8 cellular contexts compared by ENCODE assay signal in the genomic region with DNA sequence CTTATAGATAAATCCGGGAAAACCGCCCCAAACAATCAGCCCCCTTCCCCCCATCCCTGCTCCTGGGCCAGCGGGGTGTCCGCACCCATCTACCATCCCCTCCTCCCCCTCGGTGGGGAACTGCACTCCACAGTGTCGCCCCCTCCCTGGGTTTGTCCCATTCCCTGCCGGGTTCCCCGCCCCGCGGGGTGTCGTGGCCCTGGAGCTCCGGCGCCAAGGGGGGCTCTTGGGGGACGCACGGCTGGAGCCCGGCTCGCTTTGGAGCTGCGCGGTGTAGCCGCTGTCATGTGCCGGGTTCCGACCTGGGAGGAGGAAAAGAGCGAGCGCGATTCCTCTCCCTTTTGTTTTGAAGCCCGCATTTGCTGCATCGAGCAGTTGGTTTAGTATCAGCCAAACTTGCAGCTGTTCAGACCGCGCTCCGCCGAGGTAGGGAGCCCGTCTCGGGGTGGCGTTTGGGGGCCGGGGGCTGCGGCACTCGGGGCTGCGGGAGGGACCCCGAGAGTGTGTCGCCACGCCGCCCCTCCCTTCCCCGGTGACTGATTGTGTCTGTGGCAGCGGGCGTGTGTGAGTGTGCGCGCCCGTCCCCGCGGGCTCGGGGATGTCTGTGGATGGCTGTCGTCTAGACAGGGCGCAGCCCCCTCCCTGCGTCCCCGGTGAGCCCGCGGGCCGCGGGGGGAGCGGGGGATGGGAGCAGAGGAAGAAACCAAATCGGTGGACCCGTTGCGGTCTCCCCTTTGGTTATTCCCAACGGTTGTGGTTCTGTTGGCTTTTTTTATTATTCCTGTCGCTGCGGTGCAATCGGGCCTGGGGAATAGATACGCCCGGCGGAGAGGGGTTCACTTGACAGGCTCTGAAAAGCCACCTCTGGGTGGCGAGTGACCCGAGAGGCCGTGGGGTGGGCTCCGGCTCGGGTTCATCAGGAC. TPM values are rescaled to one million over a fixed set of nuclear protein-coding genes. Genes with fewer than 3 reads are reported as not detected.
DNase-seq lines count a peak whose midpoint lies in the region; ATAC-seq and TF ChIP-seq lines count a peak whose summit lies in the region.

No MANE protein-coding gene starts in this region.

- H3K9me2 ChIP-seq in Karpas-422 (replicated peaks; ENCODE audit: insufficient read depth, low read length), result no peaks in the 10 kb centered on the region

- H3K79me2 ChIP-seq in Karpas-422 (ENCODE audit: low read length) (no peaks in the 10 kb centered on the region), mammary epithelial cell (ENCODE audit: insufficient read depth, low read length) (peaks cover 55% of the 10 kb centered on the region)

- H3K4me3 ChIP-seq in Karpas-422 (ENCODE audit: low read length) (peak overlapping the region; percentile 66; the same call in 1 of the 2 replicates), mammary epithelial cell (replicated peaks in 1 of 3; ENCODE audit: insufficient read depth in 1 of 3, low read depth in 2 of 3, low read length in 3 of 3) (peak overlapping the region; percentile 77 to 96 (median 92)), iPS-18a (ENCODE audit: low read length) (peak overlapping the region; percentile 84), sigmoid colon (peak overlapping the region; percentile 63 to 88 (median 69))

- peak; percentile 13 for DNase-seq in Caki2 (ENCODE audit: low read depth)
- DNase-seq in Karpas-422, result peak; percentile 44
- peak; percentile 38 for DNase-seq in T1000 (lab: John Stamatoyannopoulos, UW)
- DNase-seq in mammary epithelial cell, result peak; percentile 58
- DNase-seq in sigmoid colon, result peak; percentile 79
- no peak for DNase-seq in Kasumi-1 (lab: John Stamatoyannopoulos, UW)

- H3K27ac ChIP-seq in Karpas-422 (ENCODE audit: low read length) (no peak overlapping the region), mammary epithelial cell (ENCODE audit: insufficient read depth, low read depth, low read length) (peak overlapping the region; percentile 91), iPS-18a (ENCODE audit: low read length) (no peak overlapping the region), sigmoid colon (peak overlapping the region; percentile 92 to 98 (median 96))

- H2AFZ ChIP-seq in Karpas-422 (ENCODE audit: low read length) (no peak overlapping the region; the same call in 1 of the 2 replicates), mammary epithelial cell (ENCODE audit: low read depth, low read length) (peak overlapping the region; percentile 83)

- H3K27me3 ChIP-seq in Karpas-422 (ENCODE audit: low read length) (no peaks in the 10 kb centered on the region), mammary epithelial cell (ENCODE audit: insufficient read depth, low read length) (no peaks in the 10 kb centered on the region), iPS-18a (ENCODE audit: control insufficient read depth, insufficient read depth, low read length) (peaks cover 30% of the 10 kb centered on the region), sigmoid colon (no peaks in the 10 kb centered on the region)

- 2% methylated on average over 18 of the region's 75 CpGs for WGBS in mammary epithelial cell (ENCODE audit: low coverage, missing lambda C conversion rate)
- 1% methylated on average over 75 of the region's 75 CpGs for WGBS in sigmoid colon, 2 donors

- H3K9me3 ChIP-seq in Karpas-422 (ENCODE audit: low read length), result no peaks in the 10 kb centered on the region
- no peaks in the 10 kb centered on the region for H3K9me3 ChIP-seq in mammary epithelial cell (replicated peaks; ENCODE audit: insufficient read depth, low read length)
- no peaks in the 10 kb centered on the region for H3K9me3 ChIP-seq in iPS-18a (ENCODE audit: control insufficient read depth, low read depth, low read length)
- H3K9me3 ChIP-seq in sigmoid colon, result no peaks in the 10 kb centered on the region

- CTCF ChIA-PET in mammary epithelial cell (lab: Charles Lee; ENCODE audit: low non-redundant PET), result interaction anchor here (0.7 kb wide), 1 partner anchor 125 kb away, joined by 6 read pairs; no protein-coding TSS in a partner anchor

- no peaks in the 10 kb centered on the region for H3K36me3 ChIP-seq in Karpas-422 (ENCODE audit: insufficient read depth, low read length)
- H3K36me3 ChIP-seq in mammary epithelial cell (ENCODE audit: insufficient read depth, low read length), result peaks cover 2% of the 10 kb centered on the region
- H3K36me3 ChIP-seq in iPS-18a (ENCODE audit: control insufficient read depth, low read depth, low read length), result no peaks in the 10 kb centered on the region
- no peaks in the 10 kb centered on the region for H3K36me3 ChIP-seq in sigmoid colon

- H3K4me2 ChIP-seq in Karpas-422 (ENCODE audit: low read depth, low read length, poor library complexity, severe bottlenecking), result peak overlapping the region; percentile 80
- H3K4me2 ChIP-seq in mammary epithelial cell (ENCODE audit: insufficient read depth, low read depth, low read length), result peak overlapping the region; percentile 97

- TF ChIP-seq EP300 in sigmoid colon (IDR thresholded peaks at IDR 0.05), result no peak

- dilution Hi-C loops in mammary epithelial cell (cut with HindIII; ENCODE audit: low sequenced_read_pairs), result no loop called here

- intact Hi-C loops in mammary epithelial cell (cut with micrococcal nuclease), result loop anchor here (1.0 to 2.0 kb wide), 6 partner anchors 9 to 125 kb away; no protein-coding TSS in a partner anchor
- intact Hi-C loops in sigmoid colon (cut with DNase I), result loop anchor here (5.0 to 10.0 kb wide), 9 partner anchors 65 to 1745 kb away; partner anchors contain the start of genes ACAA2, C18orf32, CXXC1 and MBD1

- BruUV-seq in mammary epithelial cell (replicated peaks; lab: Mats Ljungman, UMichigan), result TSS peak; percentile 30

- no peaks in the 10 kb centered on the region for H4K20me1 ChIP-seq in Karpas-422 (ENCODE audit: insufficient read depth, low read depth, low read length)
- no peaks in the 10 kb centered on the region for H4K20me1 ChIP-seq in mammary epithelial cell (ENCODE audit: insufficient read depth, low read length)

- in situ Hi-C loops in Caki2 (cut with HindIII; ENCODE audit: low pct_unique_long_range_greater_than_20kb, low sequenced_read_pairs), result no loop called here
- in situ Hi-C loops in mammary epithelial cell (cut with MboI; ENCODE audit: low sequenced_read_pairs in 2 of 2), result loop anchor here in 1 of 2 donors (10.0 kb wide), 1 partner anchor 65 kb away; no protein-coding TSS in a partner anchor

- TF ChIP-seq POLR2A in sigmoid colon (IDR thresholded peaks at IDR 0.05), result no peak

- TF ChIP-seq CTCF in mammary epithelial cell (conservative IDR thresholded peaks at IDR 0.05 in 1 of 2, IDR thresholded peaks at IDR 0.05 in 1 of 2; ENCODE audit: extremely low read depth in 1 of 2, insufficient read depth in 1 of 2, low read depth in 1 of 2, low read length in 2 of 2) (no peak), sigmoid colon (IDR thresholded peaks at IDR 0.05) (no peak)

- H3K9ac ChIP-seq in Karpas-422 (ENCODE audit: low read length) (peak overlapping the region; percentile 50), mammary epithelial cell (ENCODE audit: insufficient read depth, low read length) (peak overlapping the region; percentile 96), iPS-18a (ENCODE audit: low read length) (peak overlapping the region; percentile 57)

- H3K4me1 ChIP-seq in Karpas-422 (ENCODE audit: low read length), result peaks cover 9% of the 10 kb centered on the region
- H3K4me1 ChIP-seq in mammary epithelial cell (ENCODE audit: insufficient read depth, low read length), result peaks cover 27% of the 10 kb centered on the region
- peaks cover 33% of the 10 kb centered on the region for H3K4me1 ChIP-seq in iPS-18a (ENCODE audit: control insufficient read depth, low read depth, low read length)
- peaks cover 0 to 40% (median 39%) of the 10 kb centered on the region in 4 donors for H3K4me1 ChIP-seq in sigmoid colon

- no peak for ATAC-seq in GM19023 (IDR thresholded peaks at IDR 0.05; ENCODE audit: unreplicated experiment)

RNA-seq across cellular contexts. Expression of gene CTIF, which starts 0.8 kb away (rescaled TPM):
- total RNA-seq in Caki2 (2014; rRNA removed; shearing (Covaris generic); ENCODE audit: low replicate concordance), result 0.49 and 3.7 TPM in 2 replicates
- 0.47 and 0.60 TPM in 2 replicates for total RNA-seq in Karpas-422 (2014; rRNA removed; shearing (Covaris generic); ENCODE audit: low replicate concordance)
- total RNA-seq in mammary epithelial cell, result 10 to 100 TPM; 68.8 to 70.8 TPM
- 13.8 TPM for polyA plus RNA-seq in mammary epithelial cell
- 37.5 TPM for polyA minus RNA-seq in mammary epithelial cell
- total RNA-seq in sigmoid colon, result 10 to 100 TPM; 22.5 to 65.9 (median 40.4) TPM
- polyA plus RNA-seq in sigmoid colon, result 10 to 100 TPM in 1 of 3 donors, 1 to 10 TPM in 2; 3.6 to 12.5 (median 3.9) TPM

Comparison
In these comparisons a context has a peak if more than half of its experiments do, and no peak if none do; other contexts are left out.
1. DNase-seq: peak in Caki2 (single experiment), Karpas-422 (single experiment), T1000 (single experiment), mammary epithelial cell (single experiment) and sigmoid colon (single experiment); none in Kasumi-1 (0 of 2).
2. H3K27ac ChIP-seq: peak in mammary epithelial cell (single experiment) and sigmoid colon (4 of 4); none in Karpas-422 (single experiment) and iPS-18a (single experiment).
3. Peak in every context shown above with its lines, with median percentiles within 50 percentile points of each other: H3K4me3 ChIP-seq and H3K9ac ChIP-seq.